ENCODE assay signal across 28 cellular contexts in genomic region chr5:89292461-89292860, GRCh38.
"Had no signal": no experiment of that assay in that cellular context is flagged by ENCODE, and none has a peak within 500 bp of the region (broad histone marks: within the 10 kb centered on the region; RNA-seq: fewer than 3 reads in every experiment).

No MANE protein-coding gene starts in this region.

- FAIRE-seq: kidney had no signal

- DNase-seq: hypothalamus; immature natural killer cell; kidney; left colon; left lung; lower lobe of right lung; mammary epithelial cell; mesenchymal stem cell; naive thymus-derived CD4-positive, alpha-beta T cell; ovary; right lobe of liver; stimulated activated CD4-positive, alpha-beta T cell treated with anti-CD3 and anti-CD28 coated beads, Interleukin-12 subunit alpha, Interleukin-12 subunit beta, amount 100 ng/mL, for 4 hours; stimulated activated CD4-positive, alpha-beta T cell treated with anti-CD3 and anti-CD28 coated beads, Interleukin-15, amount 100 ng/mL, for 24 hours; stimulated activated CD4-positive, alpha-beta T cell treated with anti-CD3 and anti-CD28 coated beads, Interleukin-2, amount 100 ng/mL, for 24 hours; stimulated activated CD4-positive, alpha-beta T cell treated with anti-CD3 and anti-CD28 coated beads, Interleukin-4, amount 100 ng/mL, for 1 hour; stimulated activated naive B cell treated with anti-CD40 and anti-IgM and Interleukin-4, amounts not matched to agents 10 μg/mL and 1 μg/mL and 100 μg/mL, for 72 hours; stimulated activated naive CD8-positive, alpha-beta T cell treated with anti-CD3 and anti-CD28 coated beads, Interleukin-15, Interleukin-2, amounts not matched to agents 100 U/mL and 50 U/mL, for 24 hours; stomach; testis; thyroid gland; transverse colon; upper lobe of left lung had no signal

- H3K9me3 Mint-ChIP-seq: immature natural killer cell; natural killer cell treated with Interleukin-12 subunit alpha and Interleukin-12 subunit beta and Interleukin-15 and Interleukin-18, amount 100 ng/mL, for 72 hours; neural progenitor cell had no signal

- H3K9ac ChIP-seq: neural progenitor cell had no signal

- H3K9me3 ChIP-seq: left lung, lower lobe of right lung, ovary, right atrium auricular region, right lobe of liver, stomach, testis, thyroid gland, transverse colon, upper lobe of left lung, vagina had no signal

- H3K27ac Mint-ChIP-seq: immature natural killer cell; naive thymus-derived CD4-positive, alpha-beta T cell; natural killer cell treated with Interleukin-12 subunit alpha and Interleukin-12 subunit beta and Interleukin-15 and Interleukin-18, amount 100 ng/mL, for 72 hours; neural progenitor cell; progenitor cell of endocrine pancreas; stimulated activated naive B cell treated with anti-CD40 and anti-IgM and Interleukin-4, amounts not matched to agents 10 μg/mL and 1 μg/mL and 100 μg/mL, for 72 hours had no signal

- H3K27ac ChIP-seq: lower lobe of right lung, neural progenitor cell, ovary, right atrium auricular region, right lobe of liver, stomach, testis, thyroid gland, transverse colon, vagina had no signal

- H3K4me1 ChIP-seq: lower lobe of right lung, neural progenitor cell, right atrium auricular region, right lobe of liver, stomach, testis, thyroid gland, transverse colon, vagina had no signal

- H3K36me3 ChIP-seq: left lung, lower lobe of right lung, neural progenitor cell, ovary, right atrium auricular region, right lobe of liver, stomach, thyroid gland, transverse colon, upper lobe of left lung, vagina had no signal

- H3K36me3 Mint-ChIP-seq: immature natural killer cell; naive thymus-derived CD4-positive, alpha-beta T cell; natural killer cell treated with Interleukin-12 subunit alpha and Interleukin-12 subunit beta and Interleukin-15 and Interleukin-18, amount 100 ng/mL, for 72 hours; neural progenitor cell had no signal

- H3K27me3 Mint-ChIP-seq: naive thymus-derived CD4-positive, alpha-beta T cell; progenitor cell of endocrine pancreas; stimulated activated naive B cell treated with anti-CD40 and anti-IgM and Interleukin-4, amounts not matched to agents 10 μg/mL and 1 μg/mL and 100 μg/mL, for 72 hours had no signal

- H2AFZ ChIP-seq: neural progenitor cell had no signal

- H3K4me3 Mint-ChIP-seq: immature natural killer cell; naive thymus-derived CD4-positive, alpha-beta T cell; natural killer cell treated with Interleukin-12 subunit alpha and Interleukin-12 subunit beta and Interleukin-15 and Interleukin-18, amount 100 ng/mL, for 72 hours; neural progenitor cell; stimulated activated naive B cell treated with anti-CD40 and anti-IgM and Interleukin-4, amounts not matched to agents 10 μg/mL and 1 μg/mL and 100 μg/mL, for 72 hours had no signal

- H3K4me2 ChIP-seq: neural progenitor cell had no signal

- ATAC-seq: left colon; left lung; lower lobe of right lung; naive thymus-derived CD4-positive, alpha-beta T cell; natural killer cell treated with Interleukin-12 subunit alpha and Interleukin-12 subunit beta and Interleukin-15 and Interleukin-18, amount 100 ng/mL, for 72 hours; right lobe of liver; stimulated activated naive B cell treated with anti-CD40 and anti-IgM and Interleukin-4, amounts not matched to agents 10 μg/mL and 1 μg/mL and 100 μg/mL, for 72 hours; stimulated activated naive CD8-positive, alpha-beta T cell treated with anti-CD3 and anti-CD28 coated beads, Interleukin-15, Interleukin-2, amounts not matched to agents 100 U/mL and 50 U/mL, for 24 hours had no signal

- H3K4me3 ChIP-seq: left lung, lower lobe of right lung, neural progenitor cell, ovary, right atrium auricular region, right lobe of liver, skin epidermis, stomach, testis, thyroid gland, transverse colon, upper lobe of left lung, vagina had no signal

- H3K4me1 Mint-ChIP-seq: immature natural killer cell; naive thymus-derived CD4-positive, alpha-beta T cell; neural progenitor cell had no signal

- H3K27me3 ChIP-seq: left lung, neural progenitor cell, ovary, right atrium auricular region, right lobe of liver, stomach, testis, thyroid gland, transverse colon, upper lobe of left lung, vagina had no signal
